9 cellular contexts compared by ENCODE assay signal in the genomic region with DNA sequence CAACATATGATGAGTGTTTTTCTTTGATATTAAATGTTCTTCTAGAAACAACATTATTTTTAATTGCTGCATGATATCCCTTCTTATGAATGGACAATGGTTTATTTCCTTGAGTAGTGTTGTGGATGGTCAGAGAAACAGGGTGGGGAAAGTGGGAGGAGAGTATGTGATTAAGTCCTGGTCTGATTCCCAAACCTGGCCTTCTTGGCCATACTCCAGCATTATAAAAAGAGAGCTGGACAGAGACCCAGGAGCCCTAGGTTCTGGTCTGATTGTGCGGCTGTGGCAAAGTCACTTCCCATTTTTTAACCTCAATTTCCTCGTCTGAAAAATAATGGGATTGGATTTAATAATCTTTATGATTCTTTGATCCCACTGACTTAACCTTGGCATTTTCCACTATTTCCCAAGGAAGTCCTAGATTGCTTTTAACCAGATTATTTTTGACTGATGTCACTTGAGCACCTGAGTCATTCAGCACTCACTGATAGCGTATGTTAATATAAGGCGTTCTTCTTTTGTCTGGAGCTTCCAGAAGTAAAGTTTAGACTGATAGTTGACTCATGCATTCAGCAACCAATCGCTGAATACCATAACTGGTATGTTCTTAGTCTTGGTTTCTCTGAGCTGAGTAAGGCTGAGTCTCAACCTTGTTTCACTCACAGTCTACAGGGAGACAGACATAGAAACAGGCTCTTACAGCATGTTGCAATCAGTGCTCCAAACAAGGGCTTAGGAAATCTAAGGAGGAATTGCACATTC. TPM values are rescaled to one million over a fixed set of nuclear protein-coding genes. Genes with fewer than 3 reads are reported as not detected.
A peak's percentile ranks its signal among the peaks of the same experiment; 100 is the strongest.
DNase-seq lines count a peak whose midpoint lies in the region; ATAC-seq and TF ChIP-seq lines count a peak whose summit lies in the region.
"Had no signal": no experiment of that assay in that cellular context is flagged by ENCODE, and none has a peak within 500 bp of the region (broad histone marks: within the 10 kb centered on the region; RNA-seq: fewer than 3 reads in every experiment).

No MANE protein-coding gene starts in this region.

- no peak overlapping the region for H3K4me3 Mint-ChIP-seq in CD4-positive, alpha-beta T cell
- no peak overlapping the region for H3K4me3 Mint-ChIP-seq in activated T-helper 2 cell treated with anti-CD3 and anti-CD28 coated beads, Interferon-gamma antibody, Interleukin-2, Interleukin-4, amounts not matched to agents 10 μg/mL and 5 μg/mL and 100 μg/mL, durations not matched to agents 14 hours and 24 hours and 36 hours (ENCODE audit: low read depth)

- H3K9me3 Mint-ChIP-seq in CD4-positive, alpha-beta T cell = peaks cover 2% of the 10 kb centered on the region
- H3K9me3 Mint-ChIP-seq in activated T-helper 2 cell treated with anti-CD3 and anti-CD28 coated beads, Interferon-gamma antibody, Interleukin-2, Interleukin-4, amounts not matched to agents 10 μg/mL and 5 μg/mL and 100 μg/mL, durations not matched to agents 14 hours and 24 hours and 36 hours = no peaks in the 10 kb centered on the region

- no peaks in the 10 kb centered on the region for H3K9me3 ChIP-seq in CD4-positive, alpha-beta T cell (ENCODE audit: control insufficient read depth, low read length)

- DNase-seq in Daoy (ENCODE audit: low read depth) (peak; percentile 90), RPMI7951 (ENCODE audit: low read depth) (peak; percentile 95), fibroblast of pulmonary artery (ENCODE audit: low read depth) (peak; percentile 99), renal cortical epithelial cell (ENCODE audit: low read depth) (peak; percentile 99), activated gamma-delta T cell (lab: John Stamatoyannopoulos, UW) (no peak), OCI-M1 (lab: John Stamatoyannopoulos, UW) (no peak)
- DNase-seq in CD4-positive, alpha-beta T cell = no peak
- no peak for DNase-seq in activated T-helper 2 cell treated with anti-CD3 and anti-CD28 coated beads, Interferon-gamma antibody, Interleukin-2, Interleukin-4, amounts not matched to agents 10 μg/mL and 5 μg/mL and 100 μg/mL, durations not matched to agents 14 hours and 24 hours and 36 hours (ENCODE audit: low spot score)
- DNase-seq: activated naive CD4-positive, alpha-beta T cell treated with anti-CD3 and anti-CD28 coated beads, Interleukin-2, amount 50 U/mL, for 16 hours had no signal

- ATAC-seq in CD4-positive, alpha-beta T cell (ENCODE audit: poor library complexity) = no peak

- H3K27me3 ChIP-seq in CD4-positive, alpha-beta T cell (ENCODE audit: control insufficient read depth, insufficient read depth, low read length) = peaks cover 26% of the 10 kb centered on the region

- TF ChIP-seq CTCF in fibroblast of pulmonary artery (IDR thresholded peaks at IDR 0.05; ENCODE audit: low read length, missing control alignments) = no peak
- no peak for TF ChIP-seq CTCF in CD4-positive, alpha-beta T cell (IDR thresholded peaks at IDR 0.05)

- H3K27ac ChIP-seq in CD4-positive, alpha-beta T cell (ENCODE audit: low read depth, low read length) = no peak overlapping the region

- no peak overlapping the region for H3K4me3 ChIP-seq in fibroblast of pulmonary artery (replicated peaks; ENCODE audit: low read depth, low read length)

- CTCF ChIA-PET in CD4-positive, alpha-beta T cell (lab: Charles Lee) = no interaction called here

- H3K4me1 Mint-ChIP-seq in CD4-positive, alpha-beta T cell (ENCODE audit: low read depth) = no peaks in the 10 kb centered on the region
- no peaks in the 10 kb centered on the region for H3K4me1 Mint-ChIP-seq in activated T-helper 2 cell treated with anti-CD3 and anti-CD28 coated beads, Interferon-gamma antibody, Interleukin-2, Interleukin-4, amounts not matched to agents 10 μg/mL and 5 μg/mL and 100 μg/mL, durations not matched to agents 14 hours and 24 hours and 36 hours (ENCODE audit: low read depth)

- H3K27me3 Mint-ChIP-seq in CD4-positive, alpha-beta T cell = peaks cover 68% of the 10 kb centered on the region
- H3K27me3 Mint-ChIP-seq in activated T-helper 2 cell treated with anti-CD3 and anti-CD28 coated beads, Interferon-gamma antibody, Interleukin-2, Interleukin-4, amounts not matched to agents 10 μg/mL and 5 μg/mL and 100 μg/mL, durations not matched to agents 14 hours and 24 hours and 36 hours (ENCODE audit: low read depth) = peaks cover 16% of the 10 kb centered on the region

- intact Hi-C loops in CD4-positive, alpha-beta T cell (cut with DNase I, micrococcal nuclease) = no loop called here
- intact Hi-C loops in activated T-helper 2 cell treated with anti-CD3 and anti-CD28 coated beads, Interferon-gamma antibody, Interleukin-2, Interleukin-4, amounts not matched to agents 10 μg/mL and 5 μg/mL and 100 μg/mL, durations not matched to agents 14 hours and 24 hours and 36 hours (cut with micrococcal nuclease) = no loop called here

- H3K36me3 Mint-ChIP-seq in CD4-positive, alpha-beta T cell (ENCODE audit: low read depth) = no peaks in the 10 kb centered on the region
- no peaks in the 10 kb centered on the region for H3K36me3 Mint-ChIP-seq in activated T-helper 2 cell treated with anti-CD3 and anti-CD28 coated beads, Interferon-gamma antibody, Interleukin-2, Interleukin-4, amounts not matched to agents 10 μg/mL and 5 μg/mL and 100 μg/mL, durations not matched to agents 14 hours and 24 hours and 36 hours (ENCODE audit: low read depth)

- POLR2A ChIA-PET in CD4-positive, alpha-beta T cell (lab: Charles Lee) = no interaction called here

- no peak overlapping the region for H3K27ac Mint-ChIP-seq in CD4-positive, alpha-beta T cell
- no peak overlapping the region for H3K27ac Mint-ChIP-seq in activated T-helper 2 cell treated with anti-CD3 and anti-CD28 coated beads, Interferon-gamma antibody, Interleukin-2, Interleukin-4, amounts not matched to agents 10 μg/mL and 5 μg/mL and 100 μg/mL, durations not matched to agents 14 hours and 24 hours and 36 hours

RNA-seq across cellular contexts. Expression of a gene that starts 26.2 kb away (rescaled TPM):
- 5.5 and 5.7 TPM in 2 replicates for total RNA-seq in Daoy (2014; rRNA removed; shearing (Covaris generic))
- 21.2 and 22.5 TPM in 2 replicates for total RNA-seq in RPMI7951 (2014; rRNA removed; shearing (Covaris generic))
- 47.1 and 148 TPM in 2 replicates for total RNA-seq in renal cortical epithelial cell
- not detected for total RNA-seq in CD4-positive, alpha-beta T cell
- total RNA-seq in activated T-helper 2 cell treated with anti-CD3 and anti-CD28 coated beads, Interferon-gamma antibody, Interleukin-2, Interleukin-4, amounts not matched to agents 10 μg/mL and 5 μg/mL and 100 μg/mL, durations not matched to agents 14 hours and 24 hours and 36 hours = 0.07 TPM in 1 of 2 replicates, not detected in the other

Comparison
In these comparisons a context has a peak if more than half of its experiments do, and no peak if none do; other contexts are left out.
1. DNase-seq: peak in Daoy (single experiment), RPMI7951 (single experiment), fibroblast of pulmonary artery (single experiment) and renal cortical epithelial cell (single experiment); none in activated gamma-delta T cell (single experiment), OCI-M1 (single experiment), CD4-positive, alpha-beta T cell (0 of 10) and activated T-helper 2 cell treated with anti-CD3 and anti-CD28 coated beads, Interferon-gamma antibody, Interleukin-2, Interleukin-4, amounts not matched to agents 10 μg/mL and 5 μg/mL and 100 μg/mL, durations not matched to agents 14 hours and 24 hours and 36 hours (single experiment).